ENCODE assay signal across 24 cellular contexts in the genomic region with DNA sequence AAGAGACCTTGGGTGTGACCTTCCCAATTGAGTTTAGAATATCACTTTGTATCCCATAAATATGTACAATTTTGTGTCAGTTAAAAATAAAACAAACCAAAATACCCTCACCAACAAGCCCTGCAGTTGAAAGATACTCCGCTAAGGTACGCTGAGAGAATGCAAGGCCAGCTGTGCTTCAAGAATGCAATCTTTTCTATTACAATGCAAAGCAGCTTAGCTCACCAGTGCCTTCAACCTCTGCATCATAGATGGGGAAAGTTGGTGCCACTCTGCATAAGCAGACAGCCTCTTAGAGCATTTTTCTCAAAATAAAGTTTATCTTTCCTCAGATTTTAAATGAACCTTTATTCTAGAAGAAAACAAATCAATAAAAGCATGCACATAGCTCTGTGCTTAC.
"Had no signal": no experiment of that assay in that cellular context is flagged by ENCODE, and none has a peak within 500 bp of the region (broad histone marks: within the 10 kb centered on the region; RNA-seq: fewer than 3 reads in every experiment).

No MANE protein-coding gene starts in this region.

- H3K79me2 ChIP-seq: hepatocyte had no signal

- H3K27ac ChIP-seq: colonic mucosa, foreskin keratinocyte, hepatocyte, ovary, right atrium auricular region, sigmoid colon, skin epidermis, tibial artery, upper lobe of left lung, uterus had no signal

- H3K4me2 ChIP-seq: hepatocyte had no signal

- H3K36me3 ChIP-seq: colonic mucosa, ovary, right atrium auricular region, sigmoid colon, tibial artery, upper lobe of left lung, uterus had no signal

- H3K27me3 ChIP-seq: colonic mucosa, foreskin keratinocyte, ovary, right atrium auricular region, sigmoid colon, tibial artery, upper lobe of left lung, uterus had no signal

- H3K36me3 Mint-ChIP-seq: mesothelial cell of epicardium; natural killer cell; stimulated activated effector memory CD8-positive, alpha-beta T cell treated with anti-CD3 and anti-CD28 coated beads, Interleukin-12 subunit alpha, Interleukin-12 subunit beta, amount 100 ng/mL, for 72 hours had no signal

- H3K9me3 ChIP-seq: colonic mucosa, ovary, right atrium auricular region, sigmoid colon, tibial artery, upper lobe of left lung, uterus had no signal

- H3K27ac Mint-ChIP-seq: endodermal cell; mesothelial cell of epicardium; natural killer cell; stimulated activated effector memory CD8-positive, alpha-beta T cell treated with anti-CD3 and anti-CD28 coated beads, Interleukin-12 subunit alpha, Interleukin-12 subunit beta, amount 100 ng/mL, for 72 hours had no signal

- ATAC-seq: foreskin keratinocyte; left lobe of liver; natural killer cell; stimulated activated effector memory CD8-positive, alpha-beta T cell treated with anti-CD3 and anti-CD28 coated beads, Interleukin-12 subunit alpha, Interleukin-12 subunit beta, amount 100 ng/mL, for 72 hours; stimulated activated naive CD8-positive, alpha-beta T cell treated with anti-CD3 and anti-CD28 coated beads, Interleukin-15, Interleukin-2, amounts not matched to agents 100 U/mL and 50 U/mL, for 24 hours had no signal

- H3K4me1 ChIP-seq: colonic mucosa, foreskin keratinocyte, right atrium auricular region, sigmoid colon, tibial artery, upper lobe of left lung, uterus had no signal

- DNase-seq: colonic mucosa; effector CD4-positive, alpha-beta T cell; erythroblast; foreskin keratinocyte; islet precursor cell; mammary epithelial cell; natural killer cell; nucleus accumbens; ovary; sigmoid colon; stimulated activated CD4-positive, alpha-beta T cell treated with anti-CD3 and anti-CD28 coated beads, Interleukin-2, amount 100 ng/mL, for 48 hours; stimulated activated CD8-positive, alpha-beta memory T cell treated with anti-CD3 and anti-CD28 coated beads, Interleukin-4, amount 100 ng/mL, for 48 hours; stimulated activated naive CD8-positive, alpha-beta T cell treated with anti-CD3 and anti-CD28 coated beads, Interleukin-15, Interleukin-2, amounts not matched to agents 100 U/mL and 50 U/mL, for 24 hours; tibial artery; upper lobe of left lung; uterus had no signal

- H2AFZ ChIP-seq: hepatocyte had no signal

- H3K4me3 Mint-ChIP-seq: endodermal cell; mesothelial cell of epicardium; natural killer cell; neural crest cell; stimulated activated effector memory CD8-positive, alpha-beta T cell treated with anti-CD3 and anti-CD28 coated beads, Interleukin-12 subunit alpha, Interleukin-12 subunit beta, amount 100 ng/mL, for 72 hours had no signal

- H3K4me1 Mint-ChIP-seq: mesothelial cell of epicardium; natural killer cell; stimulated activated effector memory CD8-positive, alpha-beta T cell treated with anti-CD3 and anti-CD28 coated beads, Interleukin-12 subunit alpha, Interleukin-12 subunit beta, amount 100 ng/mL, for 72 hours had no signal

- H3K4me3 ChIP-seq: colonic mucosa, hepatocyte, ovary, right atrium auricular region, sigmoid colon, skin epidermis, tibial artery, upper lobe of left lung, uterus had no signal
